ENCODE assay signal across 30 cellular contexts in the genomic region with DNA sequence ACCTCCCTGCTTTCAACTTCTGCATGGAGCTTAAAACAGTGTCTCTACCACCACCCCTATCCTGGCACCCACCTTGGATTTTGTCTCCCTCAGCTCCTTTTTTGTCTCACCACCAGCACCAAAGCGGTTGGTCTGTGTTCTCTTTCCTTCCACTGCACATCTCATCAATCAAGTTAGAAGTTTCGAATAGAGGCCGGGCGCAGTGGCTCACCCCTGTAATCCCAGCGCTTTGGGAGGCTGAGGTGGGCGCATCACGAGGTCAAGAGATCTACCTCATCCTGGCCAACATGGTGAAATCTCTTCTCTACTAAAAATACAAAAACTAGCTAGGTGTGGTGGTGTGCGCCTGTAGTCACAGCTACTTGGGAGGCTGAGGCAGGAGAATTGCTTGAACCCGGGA.
A peak's percentile ranks its signal among the peaks of the same experiment; 100 is the strongest.
DNase-seq lines count a peak whose midpoint lies in the region; FAIRE-seq lines count a peak whose summit lies in the region.
"Had no signal": no experiment of that assay in that cellular context is flagged by ENCODE, and none has a peak within 500 bp of the region (broad histone marks: within the 10 kb centered on the region; RNA-seq: fewer than 3 reads in every experiment).

No MANE protein-coding gene starts in this region.

- H3K4me3 Mint-ChIP-seq in dendritic cell treated with granulocyte-macrophage colony-stimulating factor and Interleukin-4, amounts not matched to agents 40 ng/mL and 50 ng/mL, for 4 days = no peak overlapping the region
- H3K4me3 Mint-ChIP-seq: B cell; CD14-positive monocyte; CD4-positive, alpha-beta memory T cell; CD4-positive, alpha-beta T cell; CD8-positive, alpha-beta T cell had no signal

- peaks cover 50% of the 10 kb centered on the region for H3K36me3 Mint-ChIP-seq in dendritic cell treated with granulocyte-macrophage colony-stimulating factor and Interleukin-4, amounts not matched to agents 40 ng/mL and 50 ng/mL, for 4 days (ENCODE audit: low read depth)

- peak overlapping the region; percentile 77 for H3K27ac Mint-ChIP-seq in dendritic cell treated with granulocyte-macrophage colony-stimulating factor and Interleukin-4, amounts not matched to agents 40 ng/mL and 50 ng/mL, for 4 days
- H3K27ac Mint-ChIP-seq: B cell; CD4-positive, alpha-beta T cell; CD4-positive, CD25-positive, alpha-beta regulatory T cell; CD8-positive, alpha-beta T cell had no signal

- H3K4me1 Mint-ChIP-seq in dendritic cell treated with granulocyte-macrophage colony-stimulating factor and Interleukin-4, amounts not matched to agents 40 ng/mL and 50 ng/mL, for 4 days (ENCODE audit: low read depth) = peaks cover 58% of the 10 kb centered on the region

- peaks cover 8% of the 10 kb centered on the region for H3K27me3 Mint-ChIP-seq in dendritic cell treated with granulocyte-macrophage colony-stimulating factor and Interleukin-4, amounts not matched to agents 40 ng/mL and 50 ng/mL, for 4 days
- H3K27me3 Mint-ChIP-seq: CD4-positive, alpha-beta T cell had no signal

- intact Hi-C loops in dendritic cell treated with granulocyte-macrophage colony-stimulating factor and Interleukin-4, amounts not matched to agents 40 ng/mL and 50 ng/mL, for 4 days (cut with micrococcal nuclease) = loop anchor here (5.0 kb wide), 1 partner anchor 57 kb away; no protein-coding TSS in a partner anchor

- no peaks in the 10 kb centered on the region for H3K9me3 Mint-ChIP-seq in dendritic cell treated with granulocyte-macrophage colony-stimulating factor and Interleukin-4, amounts not matched to agents 40 ng/mL and 50 ng/mL, for 4 days
- H3K9me3 Mint-ChIP-seq: CD14-positive monocyte; CD4-positive, alpha-beta T cell; CD4-positive, CD25-positive, alpha-beta regulatory T cell; CD8-positive, alpha-beta memory T cell; CD8-positive, alpha-beta T cell had no signal

- peak; percentile 2 for DNase-seq in activated effector memory CD4-positive, alpha-beta T cell treated with anti-CD3 and anti-CD28 coated beads, Interleukin-2, amount 50 U/mL, for 16 hours
- DNase-seq in activated effector memory CD4-positive, alpha-beta T cell treated with Interleukin-2 at 50 U/mL for 16 hours = no peak
- DNase-seq in stimulated activated CD8-positive, alpha-beta memory T cell treated with anti-CD3 and anti-CD28 coated beads, Interleukin-4, amount 100 ng/mL, for 48 hours = peak; percentile 14
- no peak for DNase-seq in urothelium cell line (ENCODE audit: low spot score)
- no peak for DNase-seq in NOMO-1 (lab: John Stamatoyannopoulos, UW; ENCODE audit: unreplicated experiment in 2 of 2)
- DNase-seq: 8988T; ACHN; AML-193; BE2C; C1 segment of cervical spinal cord; Caco-2; Calu3; CD4-positive, alpha-beta memory T cell; CD4-positive, alpha-beta T cell; CD4-positive, CD25-positive, alpha-beta regulatory T cell; CD8-positive, alpha-beta memory T cell; CD8-positive, alpha-beta T cell; COR-L47; DMS 273 treated with DMSO at 0.1 percent for 48 hours; DMS153; DMS53; DMS79; DMS79 treated with DMSO at 0.1 percent for 48 hours; DND-41; EL had no signal

- no peak for FAIRE-seq in urothelium cell line (lab: Jason Lieb, UNC)
- FAIRE-seq: A204.1, D721Med had no signal

Comparison
In these comparisons a context has a peak if more than half of its experiments do, and no peak if none do; other contexts are left out.
1. DNase-seq: peak in activated effector memory CD4-positive, alpha-beta T cell treated with anti-CD3 and anti-CD28 coated beads, Interleukin-2, amount 50 U/mL, for 16 hours (single experiment) and stimulated activated CD8-positive, alpha-beta memory T cell treated with anti-CD3 and anti-CD28 coated beads, Interleukin-4, amount 100 ng/mL, for 48 hours (single experiment); none in activated effector memory CD4-positive, alpha-beta T cell treated with Interleukin-2 at 50 U/mL for 16 hours (single experiment), urothelium cell line (single experiment) and NOMO-1 (0 of 2).